Comparison of ENCODE assay signal across 8 cellular contexts in the genomic region with DNA sequence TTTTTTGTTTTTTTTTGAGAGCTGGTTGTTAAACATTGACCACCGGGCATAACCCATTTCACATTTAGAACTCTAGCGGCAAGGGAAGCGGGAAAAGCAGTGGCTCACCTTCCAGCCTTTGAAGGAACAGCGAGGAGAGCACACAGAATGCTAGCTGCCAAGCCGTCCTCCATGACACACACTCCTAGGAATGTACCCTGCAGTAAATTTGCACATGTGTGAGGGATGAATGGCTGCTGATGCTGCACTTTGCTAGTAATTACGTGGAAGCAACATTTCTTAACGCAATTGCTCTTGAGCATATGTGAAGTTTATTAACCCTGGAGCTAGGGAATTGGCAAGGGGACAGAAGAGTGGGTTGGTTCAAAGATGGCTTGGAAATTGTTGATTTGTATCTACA.
A peak's percentile ranks its signal among the peaks of the same experiment; 100 is the strongest.
DNase-seq lines count a peak whose midpoint lies in the region; ATAC-seq and TF ChIP-seq lines count a peak whose summit lies in the region.

No MANE protein-coding gene starts in this region.

- peaks cover 3% of the 10 kb centered on the region for H3K9me3 Mint-ChIP-seq in activated CD4-positive, alpha-beta memory T cell treated with anti-CD3 and anti-CD28 coated beads, Interleukin-2, amount 10 ng/mL, durations not matched to agents 7 days and 5 days

- peaks cover 61% of the 10 kb centered on the region for H3K4me1 Mint-ChIP-seq in activated CD4-positive, alpha-beta memory T cell treated with anti-CD3 and anti-CD28 coated beads, Interleukin-2, amount 10 ng/mL, durations not matched to agents 7 days and 5 days

- TF ChIP-seq POLR2A in heart left ventricle (IDR thresholded peaks at IDR 0.05): no peak

- no peak overlapping the region for H3K4me3 ChIP-seq in heart left ventricle
- no peak overlapping the region for H3K4me3 ChIP-seq in subcutaneous abdominal adipose tissue (ENCODE audit: low read depth in 1 of 5, low read length in 5 of 5)

- intact Hi-C loops in heart left ventricle (cut with DNase I): loop anchor here in 9 of 10 donors (2.0 to 10.0 kb wide), 7 partner anchors 34 to 127 kb away; a partner anchor contains a TSS

- DNase-seq in NCI-H1105 treated with DMSO at 0.1 percent for 48 hours (lab: John Stamatoyannopoulos, UW) (peak; percentile 64), NCI-H1105 (lab: John Stamatoyannopoulos, UW) (no peak), heart left ventricle (no peak), NCI-H748 (lab: John Stamatoyannopoulos, UW; ENCODE audit: unreplicated experiment) (no peak), cortex of kidney (lab: John Stamatoyannopoulos, UW) (no peak), SK-N-DZ (ENCODE audit: low spot score) (no peak)
- no peak for DNase-seq in activated CD4-positive, alpha-beta memory T cell treated with anti-CD3 and anti-CD28 coated beads, Interleukin-2, amount 10 ng/mL, durations not matched to agents 7 days and 5 days

- no peak overlapping the region for H3K4me3 Mint-ChIP-seq in activated CD4-positive, alpha-beta memory T cell treated with anti-CD3 and anti-CD28 coated beads, Interleukin-2, amount 10 ng/mL, durations not matched to agents 7 days and 5 days

- CTCF ChIA-PET in activated CD4-positive, alpha-beta memory T cell treated with anti-CD3 and anti-CD28 coated beads, Interleukin-2, amount 10 ng/mL, durations not matched to agents 7 days and 5 days (lab: Charles Lee): interaction anchor here (0.9 to 1.3 kb wide), 3 partner anchors 9 to 160 kb away, joined by 3 read pairs; no protein-coding TSS in a partner anchor

- H3K27me3 ChIP-seq in heart left ventricle: peaks cover 0 to 5% (median 0%) of the 10 kb centered on the region in 9 donors
- H3K27me3 ChIP-seq in subcutaneous abdominal adipose tissue (ENCODE audit: control insufficient read depth in 5 of 5, insufficient read depth in 4 of 5, low read length in 5 of 5): no peaks in the 10 kb centered on the region

- H3K27ac Mint-ChIP-seq in activated CD4-positive, alpha-beta memory T cell treated with anti-CD3 and anti-CD28 coated beads, Interleukin-2, amount 10 ng/mL, durations not matched to agents 7 days and 5 days: peak overlapping the region; percentile 95

- H3K9ac ChIP-seq in subcutaneous abdominal adipose tissue (ENCODE audit: low read length in 5 of 5): no peak overlapping the region

- peaks cover 2 to 64% (median 16%) of the 10 kb centered on the region in 12 donors for H3K4me1 ChIP-seq in heart left ventricle
- peaks cover 3 to 19% (median 16%) of the 10 kb centered on the region in 5 donors for H3K4me1 ChIP-seq in subcutaneous abdominal adipose tissue (ENCODE audit: control insufficient read depth in 5 of 5, insufficient read depth in 5 of 5, low read length in 5 of 5)

- H3K9me3 ChIP-seq in heart left ventricle (peaks cover 0 to 11% (median 0%) of the 10 kb centered on the region in 12 donors), subcutaneous abdominal adipose tissue (ENCODE audit: control insufficient read depth in 5 of 5, low read length in 5 of 5) (peaks cover 0 to 5% (median 3%) of the 10 kb centered on the region in 5 donors)

- H3K36me3 ChIP-seq in heart left ventricle (no peaks in the 10 kb centered on the region), subcutaneous abdominal adipose tissue (ENCODE audit: control insufficient read depth in 5 of 5, insufficient read depth in 5 of 5, low read length in 5 of 5) (no peaks in the 10 kb centered on the region)

- ATAC-seq in heart left ventricle: peak in 1 of 4 donors; percentile 69

- H3K27ac ChIP-seq in heart left ventricle (peak overlapping the region in 11 of 12 donors; percentile 53 to 97 (median 73)), subcutaneous abdominal adipose tissue (ENCODE audit: low read depth, low read length) (peak overlapping the region; percentile 18)

- H3K36me3 Mint-ChIP-seq in activated CD4-positive, alpha-beta memory T cell treated with anti-CD3 and anti-CD28 coated beads, Interleukin-2, amount 10 ng/mL, durations not matched to agents 7 days and 5 days (ENCODE audit: low read depth): peaks cover 25% of the 10 kb centered on the region

- POLR2A ChIA-PET in activated CD4-positive, alpha-beta memory T cell treated with anti-CD3 and anti-CD28 coated beads, Interleukin-2, amount 10 ng/mL, durations not matched to agents 7 days and 5 days (lab: Charles Lee): interaction anchor here (1.4 to 1.8 kb wide), 4 partner anchors 40 to 124 kb away, joined by 4 to 8 read pairs (median 5); a partner anchor contains a TSS

- H3K27me3 Mint-ChIP-seq in activated CD4-positive, alpha-beta memory T cell treated with anti-CD3 and anti-CD28 coated beads, Interleukin-2, amount 10 ng/mL, durations not matched to agents 7 days and 5 days: peaks cover 8% of the 10 kb centered on the region

- 81 to 89% (median 83%) methylated on average over 7 of the region's 7 CpGs for WGBS in heart left ventricle, 4 donors

- TF ChIP-seq CTCF in heart left ventricle (IDR thresholded peaks at IDR 0.05): no peak
